Comparison of ENCODE assay signal across 9 cellular contexts in the genomic region with DNA sequence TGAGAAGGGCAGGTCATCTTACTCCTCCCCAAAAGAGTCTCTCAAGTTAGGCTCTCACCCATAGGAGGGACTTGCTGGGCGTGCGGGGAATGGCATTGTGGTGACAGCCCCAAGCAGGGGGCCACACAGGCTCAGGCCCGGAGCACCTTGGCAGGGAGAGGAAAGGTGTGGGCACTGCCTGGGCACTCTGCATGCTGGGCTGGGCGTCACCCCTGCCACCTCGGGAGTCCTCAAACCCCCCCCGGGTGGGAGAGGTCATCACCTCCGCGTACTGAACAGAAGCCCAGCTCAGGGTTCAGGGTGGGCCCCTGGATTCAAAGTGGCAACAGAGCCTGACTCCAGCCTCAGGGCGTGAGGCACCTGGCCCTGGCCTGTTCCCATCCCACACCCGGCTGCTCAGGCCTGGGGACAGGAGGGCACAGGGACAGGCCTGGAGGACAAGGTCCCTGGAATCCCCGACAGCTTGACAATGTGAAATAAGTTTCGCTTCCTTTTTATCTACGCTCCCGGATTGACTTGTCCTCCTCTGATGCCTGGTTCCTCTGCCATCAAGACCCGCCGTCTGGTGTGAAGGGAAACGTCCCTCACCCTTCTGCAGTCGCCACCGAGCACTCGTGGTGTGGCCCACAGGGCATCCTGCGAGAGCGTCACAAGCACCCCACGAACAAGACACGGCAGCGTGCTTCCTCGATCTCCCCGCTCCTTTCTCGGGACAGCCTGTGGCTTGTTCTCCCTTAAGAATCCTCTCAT.
DNase-seq lines count a peak whose midpoint lies in the region; ATAC-seq lines count a peak whose summit lies in the region.
"Had no signal": no experiment of that assay in that cellular context is flagged by ENCODE, and none has a peak within 500 bp of the region (broad histone marks: within the 10 kb centered on the region; RNA-seq: fewer than 3 reads in every experiment).

No MANE protein-coding gene starts in this region.

- no peak overlapping the region for H2AFZ ChIP-seq in neuronal stem cell (ENCODE audit: low read length)
- no peak overlapping the region for H2AFZ ChIP-seq in GM23248

- peaks cover 13% of the 10 kb centered on the region for H3K79me1 ChIP-seq in neuronal stem cell (ENCODE audit: low read depth, low read length)

- intact Hi-C loops in dendritic cell treated with granulocyte-macrophage colony-stimulating factor and Interleukin-4, amounts not matched to agents 40 ng/mL and 50 ng/mL, for 4 days (cut with micrococcal nuclease), result no loop called here

- H2BK5ac ChIP-seq in neuronal stem cell (ENCODE audit: low read length), result peak overlapping the region; percentile 59

- H3K18ac ChIP-seq in neuronal stem cell (ENCODE audit: low read length), result peak overlapping the region; percentile 96

- H2BK120ac ChIP-seq in neuronal stem cell (ENCODE audit: low read depth, low read length), result no peak overlapping the region

- H3K27ac Mint-ChIP-seq in CD4-positive, CD25-positive, alpha-beta regulatory T cell, result peak overlapping the region in 2 of 3 donors; percentile 46 to 80
- peak overlapping the region; percentile 86 for H3K27ac Mint-ChIP-seq in dendritic cell treated with granulocyte-macrophage colony-stimulating factor and Interleukin-4, amounts not matched to agents 40 ng/mL and 50 ng/mL, for 4 days

- WGBS in neuronal stem cell (ENCODE audit: extremely low coverage in 2 of 2, insufficient read length in 2 of 2, insufficient replicate concordance in 1 of 2), 2 donors, result no CpG with 5 or more reads among the region's 28 CpGs
- WGBS in GM23248 (ENCODE audit: low coverage in 1 of 2, low lambda C conversion rate in 2 of 2, missing lambda C conversion rate in 2 of 2), 2 experiments, result 94 to 95% methylated on average over 28 of the region's 28 CpGs

- ATAC-seq in CD4-positive, CD25-positive, alpha-beta regulatory T cell (ENCODE audit: low read depth in 2 of 2), result no peak
- peak; percentile 41 for ATAC-seq in GM21529 (IDR thresholded peaks at IDR 0.05; ENCODE audit: unreplicated experiment)
- no peak for ATAC-seq in HG03025 (IDR thresholded peaks at IDR 0.05; ENCODE audit: low FRiP score, unreplicated experiment)

- peak overlapping the region; percentile 7 for H2AK5ac ChIP-seq in neuronal stem cell (ENCODE audit: low read depth, low read length)

- DNase-seq in CD4-positive, CD25-positive, alpha-beta regulatory T cell, result no peak
- no peak for DNase-seq in neuronal stem cell (ENCODE audit: low spot score)
- no peak for DNase-seq in GM23248
- no peak for DNase-seq in activated gamma-delta T cell treated with Interleukin-2 at 50 U/mL for 16 hours
- DNase-seq in NCI-H128 (lab: John Stamatoyannopoulos, UW; ENCODE audit: unreplicated experiment), result no peak
- DNase-seq: Kasumi-1 had no signal

- H2BK15ac ChIP-seq in neuronal stem cell (ENCODE audit: low read length), result peak overlapping the region; percentile 28

- H3K9ac ChIP-seq in neuronal stem cell (ENCODE audit: low read depth, low read length, poor library complexity) (no peak overlapping the region), GM23248 (no peak overlapping the region)

- no peak overlapping the region for H2BK12ac ChIP-seq in neuronal stem cell (ENCODE audit: low read length)

- no peak overlapping the region for H3K4ac ChIP-seq in neuronal stem cell (ENCODE audit: low read length)

- peaks cover 0 to 2% (median 0%) of the 10 kb centered on the region in 7 donors for H3K9me3 Mint-ChIP-seq in CD4-positive, CD25-positive, alpha-beta regulatory T cell
- H3K9me3 Mint-ChIP-seq in dendritic cell treated with granulocyte-macrophage colony-stimulating factor and Interleukin-4, amounts not matched to agents 40 ng/mL and 50 ng/mL, for 4 days, result no peaks in the 10 kb centered on the region

- no peaks in the 10 kb centered on the region for H3F3A ChIP-seq in GM23248 (ENCODE audit: insufficient read depth)

- peaks cover 33% of the 10 kb centered on the region for H3K79me2 ChIP-seq in GM23248 (ENCODE audit: insufficient read depth)

- H4K91ac ChIP-seq in neuronal stem cell (ENCODE audit: low read depth, low read length, poor library complexity), result no peak overlapping the region

- peaks cover 10% of the 10 kb centered on the region for H3K36me3 Mint-ChIP-seq in CD4-positive, CD25-positive, alpha-beta regulatory T cell
- H3K36me3 Mint-ChIP-seq in dendritic cell treated with granulocyte-macrophage colony-stimulating factor and Interleukin-4, amounts not matched to agents 40 ng/mL and 50 ng/mL, for 4 days (ENCODE audit: low read depth), result peaks cover 10% of the 10 kb centered on the region

- H3K14ac ChIP-seq in neuronal stem cell (ENCODE audit: low read length), result no peak overlapping the region

- no peaks in the 10 kb centered on the region for H3K27me3 Mint-ChIP-seq in CD4-positive, CD25-positive, alpha-beta regulatory T cell
- no peaks in the 10 kb centered on the region for H3K27me3 Mint-ChIP-seq in dendritic cell treated with granulocyte-macrophage colony-stimulating factor and Interleukin-4, amounts not matched to agents 40 ng/mL and 50 ng/mL, for 4 days

- no peaks in the 10 kb centered on the region for H3K27me3 ChIP-seq in CD4-positive, CD25-positive, alpha-beta regulatory T cell (ENCODE audit: control insufficient read depth, insufficient read depth, low read length)
- H3K27me3 ChIP-seq in neuronal stem cell (ENCODE audit: control insufficient read depth in 3 of 3, insufficient read depth in 3 of 3, low read depth in 1 of 3, low read length in 3 of 3), result no peaks in the 10 kb centered on the region
- H3K27me3 ChIP-seq in GM23248 (replicated peaks; ENCODE audit: insufficient read depth), result no peaks in the 10 kb centered on the region

- H3K27ac ChIP-seq in CD4-positive, CD25-positive, alpha-beta regulatory T cell (ENCODE audit: insufficient read depth, low read length, poor library complexity, severe bottlenecking), result no peak overlapping the region
- H3K27ac ChIP-seq in neuronal stem cell (replicated peaks; ENCODE audit: low read length) (no peak overlapping the region), GM23248 (no peak overlapping the region)

- H3K4me3 Mint-ChIP-seq in CD4-positive, CD25-positive, alpha-beta regulatory T cell, result no peak overlapping the region
- peak overlapping the region; percentile 62 for H3K4me3 Mint-ChIP-seq in dendritic cell treated with granulocyte-macrophage colony-stimulating factor and Interleukin-4, amounts not matched to agents 40 ng/mL and 50 ng/mL, for 4 days

- peaks cover 24% of the 10 kb centered on the region for H3K4me1 ChIP-seq in CD4-positive, CD25-positive, alpha-beta regulatory T cell (ENCODE audit: control insufficient read depth, insufficient read depth, low read length, poor library complexity, severe bottlenecking)
- H3K4me1 ChIP-seq in neuronal stem cell (ENCODE audit: control insufficient read depth in 2 of 2, insufficient read depth in 1 of 2, low read depth in 1 of 2, low read length in 2 of 2), result peaks cover 24 to 26% of the 10 kb centered on the region in 2 donors
- peaks cover 8% of the 10 kb centered on the region; the same call in 1 of the 2 replicates for H3K4me1 ChIP-seq in GM23248 (ENCODE audit: insufficient read depth)

- in situ Hi-C loops in GM23248 (cut with MboI), result no loop called here

- H3K23ac ChIP-seq in neuronal stem cell (ENCODE audit: low read depth, low read length, poor library complexity), result no peak overlapping the region

- no peaks in the 10 kb centered on the region for H4K20me1 ChIP-seq in GM23248 (ENCODE audit: insufficient read depth)

- H3K4me2 ChIP-seq in neuronal stem cell (ENCODE audit: insufficient read depth, low read length, poor library complexity, severe bottlenecking) (no peak overlapping the region), GM23248 (ENCODE audit: unreplicated experiment) (no peak overlapping the region)

- H3K9me2 ChIP-seq in GM23248 (ENCODE audit: insufficient read depth), result no peaks in the 10 kb centered on the region

- no peak overlapping the region for H4K8ac ChIP-seq in neuronal stem cell (ENCODE audit: low read depth, low read length)

- H3K4me1 Mint-ChIP-seq in CD4-positive, CD25-positive, alpha-beta regulatory T cell, result peaks cover 8 to 58% (median 30%) of the 10 kb centered on the region in 4 donors
- peaks cover 45% of the 10 kb centered on the region for H3K4me1 Mint-ChIP-seq in dendritic cell treated with granulocyte-macrophage colony-stimulating factor and Interleukin-4, amounts not matched to agents 40 ng/mL and 50 ng/mL, for 4 days (ENCODE audit: low read depth)

- H3K36me3 ChIP-seq in CD4-positive, CD25-positive, alpha-beta regulatory T cell (ENCODE audit: control insufficient read depth, insufficient read depth, low read length), result no peaks in the 10 kb centered on the region
- H3K36me3 ChIP-seq in neuronal stem cell (replicated peaks in 1 of 2; ENCODE audit: control insufficient read depth in 2 of 2, insufficient read depth in 2 of 2, low read length in 2 of 2), result no peaks in the 10 kb centered on the region
- H3K36me3 ChIP-seq in GM23248 (ENCODE audit: low read depth), result no peaks in the 10 kb centered on the region

- no peaks in the 10 kb centered on the region for H3K9me3 ChIP-seq in CD4-positive, CD25-positive, alpha-beta regulatory T cell (ENCODE audit: control insufficient read depth in 2 of 2, low read length in 2 of 2)
- H3K9me3 ChIP-seq in neuronal stem cell (replicated peaks in 1 of 2; ENCODE audit: control insufficient read depth in 2 of 2, insufficient read depth in 1 of 2, low read depth in 1 of 2, low read length in 2 of 2) (no peaks in the 10 kb centered on the region), GM23248 (ENCODE audit: low read depth) (no peaks in the 10 kb centered on the region)

- no peak overlapping the region for H3K4me3 ChIP-seq in CD4-positive, CD25-positive, alpha-beta regulatory T cell (ENCODE audit: low read depth, low read length)
- H3K4me3 ChIP-seq in neuronal stem cell (ENCODE audit: low read length in 2 of 2), result no peak overlapping the region
- no peak overlapping the region for H3K4me3 ChIP-seq in GM23248
